ENCODE assay signal across 21 cellular contexts in genomic region chr18:49013961-49014604, GRCh38.
DNase-seq lines count a peak whose midpoint lies in the region; ATAC-seq and TF ChIP-seq lines count a peak whose summit lies in the region.
"Had no signal": no experiment of that assay in that cellular context is flagged by ENCODE, and none has a peak within 500 bp of the region (broad histone marks: within the 10 kb centered on the region; RNA-seq: fewer than 3 reads in every experiment).

No MANE protein-coding gene starts in this region.

- no peaks in the 10 kb centered on the region for H3K9me3 Mint-ChIP-seq in H9
- no peaks in the 10 kb centered on the region for H3K9me3 Mint-ChIP-seq in natural killer cell treated with Interleukin-12 subunit alpha and Interleukin-12 subunit beta and Interleukin-15 and Interleukin-18, amount 100 ng/mL, for 72 hours
- H3K9me3 Mint-ChIP-seq: activated T-helper 1 cell treated with anti-CD3 and anti-CD28 coated beads, Interleukin-12 subunit alpha, Interleukin-12 subunit beta, Interleukin-2, Interleukin-4 antibody, amounts not matched to agents 30 ng/mL and 10 ng/mL and 1 ng/mL, durations not matched to agents 14 hours and 24 hours and 36 hours; central memory CD8-positive, alpha-beta T cell; T-helper 2 cell treated with Interferon-gamma antibody and Interleukin-4, amounts not matched to agents 5 μg/mL and 100 μg/mL, for 36 hours had no signal

- no peak overlapping the region for H3K4me2 ChIP-seq in H9 (ENCODE audit: insufficient read depth, insufficient read length, low read length)

- H4K8ac ChIP-seq in H9 (replicated peaks; ENCODE audit: insufficient read length, low read depth, low read length) = no peak overlapping the region

- H3K79me1 ChIP-seq in H9 (ENCODE audit: insufficient read depth, low read depth, low read length, poor library complexity, severe bottlenecking) = no peaks in the 10 kb centered on the region

- no peak overlapping the region for H2AK5ac ChIP-seq in H9 (ENCODE audit: insufficient read length, low read length)

- no CpG with 5 or more reads among the region's 19 CpGs for WGBS in H9 (ENCODE audit: extremely low coverage, insufficient read length, low lambda C conversion rate)

- peak in 1 of 2 donors; percentile 15 for ATAC-seq in natural killer cell treated with Interleukin-12 subunit alpha and Interleukin-12 subunit beta and Interleukin-15 and Interleukin-18, amount 100 ng/mL, for 72 hours
- ATAC-seq in HG02840 (IDR thresholded peaks at IDR 0.05; ENCODE audit: low FRiP score, unreplicated experiment) (no peak), HG02571 (IDR thresholded peaks at IDR 0.05; ENCODE audit: unreplicated experiment) (no peak), HG03108 (IDR thresholded peaks at IDR 0.05; ENCODE audit: unreplicated experiment) (no peak)

- H2BK20ac ChIP-seq in H9 (ENCODE audit: low read depth, low read length, poor library complexity, severe bottlenecking) = no peak overlapping the region

- no peak overlapping the region for H3T11ph ChIP-seq in H9 (ENCODE audit: low read length)

- no peak overlapping the region for H3K18ac ChIP-seq in H9 (ENCODE audit: insufficient read length, low read depth, low read length)

- no peak overlapping the region for H3K56ac ChIP-seq in H9 (ENCODE audit: insufficient read length, low read depth, low read length)

- no peak overlapping the region for H3K4me3 ChIP-seq in coronary artery
- H3K4me3 ChIP-seq: SJCRH30, thoracic aorta had no signal

- no peak overlapping the region for H4K5ac ChIP-seq in H9 (ENCODE audit: insufficient read length, low read depth, low read length)

- no peaks in the 10 kb centered on the region for H3K9me3 ChIP-seq in H9 (ENCODE audit: control insufficient read depth, low read depth, low read length)
- H3K9me3 ChIP-seq: SJCRH30, thoracic aorta had no signal

- no peaks in the 10 kb centered on the region for H3K23me2 ChIP-seq in H9 (ENCODE audit: insufficient read length, low read depth, low read length, poor library complexity, severe bottlenecking)

- H3K27me3 ChIP-seq in H9 (ENCODE audit: insufficient read depth, low read length) = no peaks in the 10 kb centered on the region
- H3K27me3 ChIP-seq: SJCRH30 had no signal

- H3K27ac ChIP-seq in H9 (ENCODE audit: insufficient read length, low read depth, low read length) (no peak overlapping the region), coronary artery (peak overlapping the region in 1 of 2 donors; percentile 7)
- H3K27ac ChIP-seq: parathyroid adenoma, SJCRH30 had no signal

- no peak overlapping the region for H2BK12ac ChIP-seq in H9 (ENCODE audit: insufficient read length, low read depth, low read length)

- H3K9ac ChIP-seq in H9 (ENCODE audit: extremely low read depth, insufficient read length, low read length) = no peak overlapping the region
- H3K9ac ChIP-seq: parathyroid adenoma had no signal

- H2AFZ ChIP-seq in H9 (ENCODE audit: low read length) = no peak overlapping the region
- H2AFZ ChIP-seq: parathyroid adenoma had no signal

- H3K4me1 Mint-ChIP-seq in H9 = peaks cover 16 to 17% of the 10 kb centered on the region in 2 experiments
- H3K4me1 Mint-ChIP-seq in natural killer cell treated with Interleukin-12 subunit alpha and Interleukin-12 subunit beta and Interleukin-15 and Interleukin-18, amount 100 ng/mL, for 72 hours (ENCODE audit: low read depth in 2 of 2) = no peaks in the 10 kb centered on the region
- H3K4me1 Mint-ChIP-seq: central memory CD8-positive, alpha-beta T cell had no signal

- peaks cover 2% of the 10 kb centered on the region; the same call in 1 of the 2 replicates for H3K4me1 ChIP-seq in H9 (ENCODE audit: insufficient read depth, low read length)
- H3K4me1 ChIP-seq: parathyroid adenoma had no signal

- H2BK15ac ChIP-seq in H9 (ENCODE audit: low read depth, low read length) = no peak overlapping the region

- H3K36me3 Mint-ChIP-seq in H9 (ENCODE audit: insufficient read depth in 1 of 3, low read depth in 3 of 3) = no peaks in the 10 kb centered on the region
- H3K36me3 Mint-ChIP-seq in natural killer cell treated with Interleukin-12 subunit alpha and Interleukin-12 subunit beta and Interleukin-15 and Interleukin-18, amount 100 ng/mL, for 72 hours = no peaks in the 10 kb centered on the region

- no peak overlapping the region for H4K91ac ChIP-seq in H9 (ENCODE audit: insufficient read length, low read depth, low read length)

- H2BK5ac ChIP-seq in H9 (ENCODE audit: insufficient read length, low read length) = no peak overlapping the region

- H3K27me3 Mint-ChIP-seq in H9 (ENCODE audit: low read depth) = peaks cover 2% of the 10 kb centered on the region; the same call in 1 of the 2 replicates
- no peaks in the 10 kb centered on the region for H3K27me3 Mint-ChIP-seq in natural killer cell treated with Interleukin-12 subunit alpha and Interleukin-12 subunit beta and Interleukin-15 and Interleukin-18, amount 100 ng/mL, for 72 hours
- H3K27me3 Mint-ChIP-seq: central memory CD8-positive, alpha-beta T cell had no signal

- no peak overlapping the region for H3K23ac ChIP-seq in H9 (ENCODE audit: insufficient read length, low read depth, low read length)

- TF ChIP-seq CTCF in H9 (conservative IDR thresholded peaks at IDR 0.05) = no peak
- TF ChIP-seq CTCF in coronary artery (IDR thresholded peaks at IDR 0.05) = no peak

- no peak overlapping the region; a peak in 1 of 7 replicates for H3K27ac Mint-ChIP-seq in H9
- no peak overlapping the region for H3K27ac Mint-ChIP-seq in natural killer cell treated with Interleukin-12 subunit alpha and Interleukin-12 subunit beta and Interleukin-15 and Interleukin-18, amount 100 ng/mL, for 72 hours
- H3K27ac Mint-ChIP-seq: activated T-helper 1 cell treated with anti-CD3 and anti-CD28 coated beads, Interleukin-12 subunit alpha, Interleukin-12 subunit beta, Interleukin-2, Interleukin-4 antibody, amounts not matched to agents 30 ng/mL and 10 ng/mL and 1 ng/mL, durations not matched to agents 14 hours and 24 hours and 36 hours; T-helper 2 cell treated with Interferon-gamma antibody and Interleukin-4, amounts not matched to agents 5 μg/mL and 100 μg/mL, for 36 hours had no signal

- no peak overlapping the region for H2BK120ac ChIP-seq in H9 (ENCODE audit: low read depth, low read length, poor library complexity, severe bottlenecking)

- H3K4me3 Mint-ChIP-seq in H9 = no peak overlapping the region
- H3K4me3 Mint-ChIP-seq in natural killer cell treated with Interleukin-12 subunit alpha and Interleukin-12 subunit beta and Interleukin-15 and Interleukin-18, amount 100 ng/mL, for 72 hours = no peak overlapping the region
- H3K4me3 Mint-ChIP-seq: activated T-helper 1 cell treated with anti-CD3 and anti-CD28 coated beads, Interleukin-12 subunit alpha, Interleukin-12 subunit beta, Interleukin-2, Interleukin-4 antibody, amounts not matched to agents 30 ng/mL and 10 ng/mL and 1 ng/mL, durations not matched to agents 14 hours and 24 hours and 36 hours; central memory CD8-positive, alpha-beta T cell; T-helper 2 cell treated with Interferon-gamma antibody and Interleukin-4, amounts not matched to agents 5 μg/mL and 100 μg/mL, for 36 hours had no signal

- H3K4ac ChIP-seq in H9 (ENCODE audit: low read depth, low read length) = no peak overlapping the region

- no peaks in the 10 kb centered on the region for H3K79me2 ChIP-seq in H9 (ENCODE audit: insufficient read depth, low read length)
- H3K79me2 ChIP-seq: parathyroid adenoma had no signal

- no peaks in the 10 kb centered on the region for H4K20me1 ChIP-seq in H9 (ENCODE audit: control insufficient read depth, insufficient read depth, insufficient read length)

- DNase-seq in D341Med (ENCODE audit: low spot score) (peak; percentile 30), H9 (peak; percentile 27), coronary artery (ENCODE audit: low spot score) (peak; percentile 70), HuH-7.5 (ENCODE audit: low spot score) (no peak)
- DNase-seq in natural killer cell treated with Interleukin-12 subunit alpha and Interleukin-12 subunit beta and Interleukin-15 and Interleukin-18, amount 100 ng/mL, for 72 hours (ENCODE audit: low spot score) = peak; percentile 38
- DNase-seq: activated CD4-positive, alpha-beta T cell treated with anti-CD3 and anti-CD28 coated beads for 48 hours; amniotic stem cell; Calu3; GF-D8; MM.1S; NCI-H1930; NCI-H510A treated with DMSO at 0.1 percent for 48 hours; SJCRH30 had no signal

- H3K14ac ChIP-seq in H9 (ENCODE audit: insufficient read depth, low read length) = no peak overlapping the region
